Comparison of ENCODE assay signal across 11 cellular contexts in genomic region chr6:133741375-133741861, GRCh38.
A peak's percentile ranks its signal among the peaks of the same experiment; 100 is the strongest.
DNase-seq lines count a peak whose midpoint lies in the region; ATAC-seq, FAIRE-seq and TF ChIP-seq lines count a peak whose summit lies in the region.
"Had no signal": no experiment of that assay in that cellular context is flagged by ENCODE, and none has a peak within 500 bp of the region (broad histone marks: within the 10 kb centered on the region; RNA-seq: fewer than 3 reads in every experiment).

No MANE protein-coding gene starts in this region.

- no peak overlapping the region for H3K4me3 Mint-ChIP-seq in Calu3 (ENCODE audit: low read depth, unreplicated experiment)
- H3K4me3 Mint-ChIP-seq in activated CD4-positive, alpha-beta memory T cell treated with anti-CD3 and anti-CD28 coated beads for 36 hours, result no peak overlapping the region
- H3K4me3 Mint-ChIP-seq: activated CD4-positive, alpha-beta T cell treated with anti-CD3 and anti-CD28 coated beads, Interleukin-2, amount 10 ng/mL, durations not matched to agents 7 days and 5 days had no signal

- H3K27ac Mint-ChIP-seq in Calu3 (ENCODE audit: unreplicated experiment), result no peak overlapping the region
- no peak overlapping the region for H3K27ac Mint-ChIP-seq in activated CD4-positive, alpha-beta memory T cell treated with anti-CD3 and anti-CD28 coated beads for 36 hours
- H3K27ac Mint-ChIP-seq: activated CD4-positive, alpha-beta T cell treated with anti-CD3 and anti-CD28 coated beads, Interleukin-2, amount 10 ng/mL, durations not matched to agents 7 days and 5 days had no signal

- H3K27ac ChIP-seq in K562 (ENCODE audit: extremely low read depth, low read depth, low read length), result no peak overlapping the region

- no peaks in the 10 kb centered on the region for H3K36me3 ChIP-seq in K562 (ENCODE audit: control insufficient read depth, insufficient read depth, low read length)
- no peaks in the 10 kb centered on the region for H3K36me3 ChIP-seq in mucosa of descending colon (ENCODE audit: low read depth)
- H3K36me3 ChIP-seq: tibial nerve had no signal

- intact Hi-C loops in K562 (cut with micrococcal nuclease) (loop anchor here (2.0 kb wide), 1 partner anchor 41 kb away; no protein-coding TSS in a partner anchor), mucosa of descending colon (cut with DNase I, micrococcal nuclease) (no loop called here), Calu3 (cut with micrococcal nuclease; ENCODE audit: unreplicated experiment) (no loop called here)
- intact Hi-C loops in activated CD4-positive, alpha-beta memory T cell treated with anti-CD3 and anti-CD28 coated beads for 36 hours (cut with micrococcal nuclease), result no loop called here

- CTCF ChIA-PET in K562 (lab: Yijun Ruan, JAX; ENCODE audit: low intra/inter-chr PET ratio), result no interaction called here
- CTCF ChIA-PET in Calu3 (lab: Charles Lee), result interaction anchor here (0.5 kb wide), 1 partner anchor 1152 kb away, joined by 4 read pairs; the partner anchor contains the start of gene TAAR5
- CTCF ChIA-PET in activated CD4-positive, alpha-beta memory T cell treated with anti-CD3 and anti-CD28 coated beads for 36 hours (lab: Charles Lee), result no interaction called here

- no peaks in the 10 kb centered on the region for H3K9me1 ChIP-seq in K562 (ENCODE audit: control insufficient read depth, insufficient read depth, low read length)

- no peaks in the 10 kb centered on the region for H3K79me2 ChIP-seq in K562 (ENCODE audit: control insufficient read depth, insufficient read depth, low read length)

- TF ChIP-seq EP300 in K562 (IDR thresholded peaks at IDR 0.05; ENCODE audit: low read length), result no peak

- peaks cover 11% of the 10 kb centered on the region for H3K36me3 Mint-ChIP-seq in Calu3 (ENCODE audit: insufficient read depth, unreplicated experiment)
- H3K36me3 Mint-ChIP-seq in activated CD4-positive, alpha-beta memory T cell treated with anti-CD3 and anti-CD28 coated beads for 36 hours, result no peaks in the 10 kb centered on the region

- no peak overlapping the region for H3K9ac ChIP-seq in K562 (ENCODE audit: insufficient read depth in 1 of 2, low read depth in 2 of 2, low read length in 2 of 2)

- WGBS in K562 (ENCODE audit: insufficient coverage, low coverage, missing lambda C conversion rate), result 5% methylated on average over 3 of the region's 5 CpGs

- TF ChIP-seq RAD21 in K562 (CRISPR knock-in tag; conservative IDR thresholded peaks at IDR 0.05 in 1 of 2, IDR thresholded peaks at IDR 0.05 in 1 of 2), result no peak

- no peaks in the 10 kb centered on the region for H4K20me1 ChIP-seq in K562 (replicated peaks; ENCODE audit: control insufficient read depth, insufficient read depth, low read length)

- ATAC-seq in K562 (peak; percentile 63), mucosa of descending colon (peak; percentile 18)

- H3K27me3 ChIP-seq in K562 (ENCODE audit: control insufficient read depth in 2 of 2, insufficient read depth in 2 of 2, low read length in 2 of 2), result no peaks in the 10 kb centered on the region
- H3K27me3 ChIP-seq: tibial nerve had no signal

- peak overlapping the region; percentile 31; the same call in 1 of the 2 replicates for H3K4me2 ChIP-seq in K562 (ENCODE audit: insufficient read depth, low read length)

- DNase-seq in ELF-1 (ENCODE audit: low read depth, low spot score) (peak; percentile 19), NCI-H2107 treated with DMSO at 0.1 percent for 48 hours (lab: John Stamatoyannopoulos, UW; ENCODE audit: unreplicated experiment) (peak; percentile 97), K562 (ENCODE audit: extremely low read depth in 1 of 4, low spot score in 3 of 4) (peak in 1 of 4 experiments; percentile 17), mucosa of descending colon (no peak), Calu3 (no peak), amygdala (lab: John Stamatoyannopoulos, UW) (no peak), HK-2 (ENCODE audit: unreplicated experiment) (no peak)
- no peak for DNase-seq in activated CD4-positive, alpha-beta memory T cell treated with anti-CD3 and anti-CD28 coated beads for 36 hours
- DNase-seq: activated CD4-positive, alpha-beta T cell treated with anti-CD3 and anti-CD28 coated beads, Interleukin-2, amount 10 ng/mL, durations not matched to agents 7 days and 5 days; aorta had no signal

- peaks cover 37% of the 10 kb centered on the region for H3K4me1 Mint-ChIP-seq in Calu3 (ENCODE audit: low read depth, unreplicated experiment)
- H3K4me1 Mint-ChIP-seq in activated CD4-positive, alpha-beta memory T cell treated with anti-CD3 and anti-CD28 coated beads for 36 hours (ENCODE audit: low read depth), result no peaks in the 10 kb centered on the region
- H3K4me1 Mint-ChIP-seq: activated CD4-positive, alpha-beta T cell treated with anti-CD3 and anti-CD28 coated beads, Interleukin-2, amount 10 ng/mL, durations not matched to agents 7 days and 5 days had no signal

- no peak for FAIRE-seq in K562 (lab: Jason Lieb, UNC)

- peak overlapping the region; percentile 57; the same call in 1 of the 2 replicates for H2AFZ ChIP-seq in K562 (ENCODE audit: low read depth, low read length)

- BruUV-seq in K562 (replicated peaks; lab: Mats Ljungman, UMichigan), result no TSS peak
- BruUV-seq in Calu3 (replicated peaks; lab: Mats Ljungman, UMichigan), result no TSS peak

- TF ChIP-seq POLR2A in K562 (conservative IDR thresholded peaks at IDR 0.05), result no peak

- H3K9me3 ChIP-seq in K562 (replicated peaks; ENCODE audit: control insufficient read depth, insufficient read depth, low read depth, low read length) (no peaks in the 10 kb centered on the region), mucosa of descending colon (no peaks in the 10 kb centered on the region)
- H3K9me3 ChIP-seq: tibial nerve had no signal

- TF ChIP-seq CTCF in K562 (IDR thresholded peaks at IDR 0.05 in 2 of 3, conservative IDR thresholded peaks at IDR 0.05 in 1 of 3; ENCODE audit: insufficient read depth in 2 of 3, low read depth in 1 of 3, low read length in 3 of 3) (no peak), mucosa of descending colon (IDR thresholded peaks at IDR 0.05) (no peak), Calu3 (IDR thresholded peaks at IDR 0.05; ENCODE audit: unreplicated experiment) (no peak)

- in situ Hi-C loops in K562 (cut with MboI), result no loop called here

- H3K4me1 ChIP-seq in K562 (replicated peaks in 1 of 2; ENCODE audit: control insufficient read depth in 2 of 2, insufficient read depth in 2 of 2, low read length in 2 of 2) (peaks cover 3 to 13% of the 10 kb centered on the region in 2 experiments; a peak in 3 of 5 replicates), mucosa of descending colon (ENCODE audit: low read depth) (no peaks in the 10 kb centered on the region)

- no peaks in the 10 kb centered on the region for H3K9me3 Mint-ChIP-seq in Calu3 (ENCODE audit: low read depth, unreplicated experiment)
- H3K9me3 Mint-ChIP-seq in activated CD4-positive, alpha-beta memory T cell treated with anti-CD3 and anti-CD28 coated beads for 36 hours, result no peaks in the 10 kb centered on the region
- H3K9me3 Mint-ChIP-seq: activated CD4-positive, alpha-beta T cell treated with anti-CD3 and anti-CD28 coated beads, Interleukin-2, amount 10 ng/mL, durations not matched to agents 7 days and 5 days had no signal

- no peak overlapping the region for H3K4me3 ChIP-seq in K562
- H3K4me3 ChIP-seq in mucosa of descending colon, result no peak overlapping the region
- H3K4me3 ChIP-seq: tibial nerve had no signal

- POLR2A ChIA-PET in K562 (lab: Yijun Ruan, JAX), result no interaction called here
- POLR2A ChIA-PET in activated CD4-positive, alpha-beta memory T cell treated with anti-CD3 and anti-CD28 coated beads for 36 hours (lab: Charles Lee), result no interaction called here

- H3K27me3 Mint-ChIP-seq in Calu3 (ENCODE audit: unreplicated experiment), result no peaks in the 10 kb centered on the region
- H3K27me3 Mint-ChIP-seq in activated CD4-positive, alpha-beta memory T cell treated with anti-CD3 and anti-CD28 coated beads for 36 hours, result peaks cover 2% of the 10 kb centered on the region
- H3K27me3 Mint-ChIP-seq: activated CD4-positive, alpha-beta T cell treated with anti-CD3 and anti-CD28 coated beads, Interleukin-2, amount 10 ng/mL, durations not matched to agents 7 days and 5 days had no signal

TF ChIP-seq in K562, 482 proteins besides CTCF, POLR2A, EP300 and RAD21 (continues in another document):
- TF ChIP-seq CEBPB (tag; IDR thresholded peaks at IDR 0.05), result peak; percentile 46; the same call in 1 of the 2 replicates
- TF ChIP-seq RERE (CRISPR knock-in tag; IDR thresholded peaks at IDR 0.05; ENCODE audit: borderline replicate concordance), result no peak

Comparison
In these comparisons a context has a peak if more than half of its experiments do, and no peak if none do; other contexts are left out.
1. DNase-seq: peak in ELF-1 (single experiment) and NCI-H2107 treated with DMSO at 0.1 percent for 48 hours (single experiment); none in mucosa of descending colon (0 of 3), Calu3 (single experiment), amygdala (0 of 56), HK-2 (single experiment) and activated CD4-positive, alpha-beta memory T cell treated with anti-CD3 and anti-CD28 coated beads for 36 hours (single experiment).